ENCODE assay signal across 19 cellular contexts in the genomic region with DNA sequence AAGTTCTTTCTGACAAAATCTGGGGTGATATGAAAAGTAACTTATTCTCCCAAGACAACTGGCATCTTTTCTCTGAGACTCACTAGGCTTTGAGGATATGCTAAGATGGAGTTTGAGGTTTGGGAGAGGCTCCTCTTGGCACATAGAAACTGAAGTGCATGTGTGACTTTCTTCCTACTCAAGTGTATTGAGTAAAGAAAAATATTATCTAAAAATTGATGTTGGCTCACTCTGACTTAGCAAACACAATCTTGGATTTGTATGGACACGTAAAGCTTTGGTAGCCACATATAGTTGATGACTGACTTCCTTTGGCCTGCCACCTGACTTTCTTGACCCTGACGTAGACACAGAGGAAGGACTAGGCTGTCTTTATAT.
DNase-seq lines count a peak whose midpoint lies in the region; ATAC-seq, FAIRE-seq and TF ChIP-seq lines count a peak whose summit lies in the region.
"Had no signal": no experiment of that assay in that cellular context is flagged by ENCODE, and none has a peak within 500 bp of the region (broad histone marks: within the 10 kb centered on the region; RNA-seq: fewer than 3 reads in every experiment).

No MANE protein-coding gene starts in this region.

- H4K20me1 ChIP-seq in GM23248 (ENCODE audit: insufficient read depth) (no peaks in the 10 kb centered on the region), HepG2 (ENCODE audit: insufficient read depth, low read length) (no peaks in the 10 kb centered on the region)

- H3K4me3 Mint-ChIP-seq in osteocyte (ENCODE audit: unreplicated experiment): no peak overlapping the region
- H3K4me3 Mint-ChIP-seq: B cell had no signal

- H3K27me3 Mint-ChIP-seq in osteocyte (ENCODE audit: unreplicated experiment): no peaks in the 10 kb centered on the region

- DNase-seq in GM23248 (no peak), ascending aorta (ENCODE audit: low spot score in 2 of 2) (no peak), fibroblast of the aortic adventitia (ENCODE audit: low read depth) (peak; percentile 7), osteocyte (ENCODE audit: extremely low spot score, unreplicated experiment) (no peak), prostate gland (ENCODE audit: low spot score) (no peak), HepG2 (ENCODE audit: low spot score) (no peak)
- DNase-seq: Caco-2, GF-D8, MV-4-11, NCI-H1694 treated with DMSO at 0.1 percent for 48 hours, NCI-H510A treated with DMSO at 0.1 percent for 48 hours, NCI-H82, RPMI8226, SIG-M5 had no signal

- H3K4me2 ChIP-seq in GM23248 (ENCODE audit: unreplicated experiment): peak overlapping the region; percentile 22
- no peak overlapping the region for H3K4me2 ChIP-seq in HepG2 (ENCODE audit: low read depth, low read length)

- TF ChIP-seq EP300 in HepG2 (IDR thresholded peaks at IDR 0.05; ENCODE audit: low read depth in 2 of 2, low read length in 2 of 2): no peak
- no peak for TF ChIP-seq EP300 in HepG2 (CRISPR knock-in tag; IDR thresholded peaks at IDR 0.05; ENCODE audit: borderline replicate concordance)

- TF ChIP-seq POLR2A in prostate gland (IDR thresholded peaks at IDR 0.05) (no peak), HepG2 (IDR thresholded peaks at IDR 0.05; ENCODE audit: insufficient read depth in 1 of 2, low read depth in 2 of 2, low read length in 2 of 2) (no peak)

- TF ChIP-seq CTCF in ascending aorta (IDR thresholded peaks at IDR 0.05): no peak
- no peak for TF ChIP-seq CTCF in fibroblast of the aortic adventitia (IDR thresholded peaks at IDR 0.05; ENCODE audit: insufficient read depth, low read length)
- no peak for TF ChIP-seq CTCF in osteocyte (IDR thresholded peaks at IDR 0.05)
- TF ChIP-seq CTCF in prostate gland (IDR thresholded peaks at IDR 0.05): no peak
- no peak for TF ChIP-seq CTCF in HepG2 (CRISPR knock-in tag; IDR thresholded peaks at IDR 0.05)

- H3K36me3 Mint-ChIP-seq in osteocyte (ENCODE audit: unreplicated experiment): peaks cover 4% of the 10 kb centered on the region

- H3K4me1 Mint-ChIP-seq in osteocyte (ENCODE audit: unreplicated experiment): peaks cover 51% of the 10 kb centered on the region
- H3K4me1 Mint-ChIP-seq: B cell had no signal

- no peak for TF ChIP-seq RAD21 in HepG2 (CRISPR knock-in tag; IDR thresholded peaks at IDR 0.05)

- H3K27ac Mint-ChIP-seq in osteocyte (ENCODE audit: unreplicated experiment): peak overlapping the region; percentile 80
- H3K27ac Mint-ChIP-seq: B cell had no signal

- H3K27me3 ChIP-seq in GM23248 (replicated peaks; ENCODE audit: insufficient read depth) (no peaks in the 10 kb centered on the region), ascending aorta (no peaks in the 10 kb centered on the region), prostate gland (replicated peaks; ENCODE audit: insufficient read depth) (no peaks in the 10 kb centered on the region), HepG2 (ENCODE audit: control insufficient read depth in 1 of 2, insufficient read depth in 2 of 2, low read length in 2 of 2) (no peaks in the 10 kb centered on the region)

- no peaks in the 10 kb centered on the region for H3K9me3 ChIP-seq in GM23248 (ENCODE audit: low read depth)
- H3K9me3 ChIP-seq in ascending aorta: no peaks in the 10 kb centered on the region
- no peaks in the 10 kb centered on the region for H3K9me3 ChIP-seq in prostate gland
- no peaks in the 10 kb centered on the region for H3K9me3 ChIP-seq in HepG2 (ENCODE audit: low read length)
- H3K9me3 ChIP-seq: Caco-2, HAP-1 had no signal

- no peak overlapping the region for H3K4me3 ChIP-seq in GM23248
- no peak overlapping the region for H3K4me3 ChIP-seq in ascending aorta
- H3K4me3 ChIP-seq in fibroblast of the aortic adventitia (ENCODE audit: low read depth, low read length): no peak overlapping the region
- no peak overlapping the region for H3K4me3 ChIP-seq in prostate gland
- no peak overlapping the region for H3K4me3 ChIP-seq in HepG2 (replicated peaks in 1 of 3; ENCODE audit: insufficient read depth in 1 of 3, low read depth in 2 of 3, low read length in 3 of 3)
- H3K4me3 ChIP-seq: HAP-1, K562 had no signal

- POLR2A ChIA-PET in HepG2 (lab: Yijun Ruan, JAX): no interaction called here

- intact Hi-C loops in ascending aorta (cut with DNase I) (loop anchor here (10.0 kb wide), 1 partner anchor 151 kb away; no protein-coding TSS in a partner anchor), prostate gland (cut with DNase I) (no loop called here), HepG2 (cut with micrococcal nuclease; ENCODE audit: unreplicated experiment) (no loop called here)

- H3K27ac ChIP-seq in GM23248 (peak overlapping the region; percentile 56), ascending aorta (peak overlapping the region; percentile 26 to 38), prostate gland (no peak overlapping the region), HepG2 (ENCODE audit: extremely low read length, insufficient read depth, low read length) (no peak overlapping the region)

- peaks cover 64% of the 10 kb centered on the region for H3K4me1 ChIP-seq in GM23248 (ENCODE audit: insufficient read depth)
- peaks cover 0 to 13% of the 10 kb centered on the region in 2 donors for H3K4me1 ChIP-seq in ascending aorta
- H3K4me1 ChIP-seq in prostate gland (replicated peaks): no peaks in the 10 kb centered on the region
- H3K4me1 ChIP-seq in HepG2 (ENCODE audit: insufficient read depth, low read length): no peaks in the 10 kb centered on the region
- H3K4me1 ChIP-seq: Caco-2 had no signal

- peaks cover 38% of the 10 kb centered on the region for H3F3A ChIP-seq in GM23248 (ENCODE audit: insufficient read depth)

- H3K79me2 ChIP-seq in GM23248 (ENCODE audit: insufficient read depth) (no peaks in the 10 kb centered on the region), HepG2 (ENCODE audit: insufficient read depth, low read length) (no peaks in the 10 kb centered on the region)

- no peaks in the 10 kb centered on the region for H3K36me3 ChIP-seq in GM23248 (ENCODE audit: low read depth)
- no peaks in the 10 kb centered on the region for H3K36me3 ChIP-seq in ascending aorta
- no peaks in the 10 kb centered on the region for H3K36me3 ChIP-seq in prostate gland
- H3K36me3 ChIP-seq in HepG2 (replicated peaks in 1 of 2; ENCODE audit: control insufficient read depth in 1 of 2, insufficient read depth in 2 of 2, low read length in 2 of 2): no peaks in the 10 kb centered on the region
- H3K36me3 ChIP-seq: HAP-1 had no signal

- H3K9me3 Mint-ChIP-seq in osteocyte (ENCODE audit: unreplicated experiment): no peaks in the 10 kb centered on the region

- BruUV-seq in HepG2 (replicated peaks; lab: Mats Ljungman, UMichigan): no TSS peak

- FAIRE-seq in HepG2 (lab: Jason Lieb, UNC): no peak
- FAIRE-seq: K562 had no signal

- H2AFZ ChIP-seq in GM23248 (no peak overlapping the region), HepG2 (ENCODE audit: low read length) (no peak overlapping the region)

- no peak for ATAC-seq in HG02763 (IDR thresholded peaks at IDR 0.05; ENCODE audit: unreplicated experiment)
- no peak for ATAC-seq in HepG2
- no peak for ATAC-seq in GM19351 (IDR thresholded peaks at IDR 0.05; ENCODE audit: unreplicated experiment)
- ATAC-seq: K562 had no signal

- CTCF ChIA-PET in HepG2 (lab: Yijun Ruan, JAX; ENCODE audit: low intra/inter-chr PET ratio, low total read pairs): no interaction called here

- H3K9me2 ChIP-seq in GM23248 (ENCODE audit: insufficient read depth): peaks cover 9% of the 10 kb centered on the region

- H3K9ac ChIP-seq in GM23248 (no peak overlapping the region), HepG2 (ENCODE audit: insufficient read depth, low read depth, low read length) (no peak overlapping the region)

- in situ Hi-C loops in GM23248 (cut with MboI): no loop called here
- in situ Hi-C loops in HepG2 (cut with HindIII; ENCODE audit: extremely low pct_ligation_motif_present, low pct_unique_long_range_greater_than_20kb): no loop called here

- 96 to 97% methylated on average over 2 of the region's 2 CpGs for WGBS in GM23248 (ENCODE audit: low coverage in 1 of 2, low lambda C conversion rate in 2 of 2, missing lambda C conversion rate in 2 of 2), 2 experiments
- WGBS in prostate gland: 92% methylated on average over 2 of the region's 2 CpGs
- WGBS in HepG2 (ENCODE audit: low lambda C conversion rate): 50% methylated on average over 2 of the region's 2 CpGs

TF ChIP-seq in HepG2, 621 proteins besides CTCF, POLR2A, EP300 and RAD21:
- TF ChIP-seq MEIS1 (CRISPR knock-in tag; IDR thresholded peaks at IDR 0.05; ENCODE audit: borderline replicate concordance): no peak
- no peak for TF ChIP-seq PLRG1 (conservative IDR thresholded peaks at IDR 0.05)
- TF ChIP-seq MAF1 (CRISPR knock-in tag; IDR thresholded peaks at IDR 0.05; ENCODE audit: borderline replicate concordance): no peak

Comparison
In these comparisons a context has a peak if more than half of its experiments do, and no peak if none do; other contexts are left out.
1. H3K27ac ChIP-seq: peak in GM23248 (single experiment) and ascending aorta (2 of 2); none in prostate gland (0 of 2) and HepG2 (single experiment).